ENCODE assay signal across 22 cellular contexts in the genomic region with DNA sequence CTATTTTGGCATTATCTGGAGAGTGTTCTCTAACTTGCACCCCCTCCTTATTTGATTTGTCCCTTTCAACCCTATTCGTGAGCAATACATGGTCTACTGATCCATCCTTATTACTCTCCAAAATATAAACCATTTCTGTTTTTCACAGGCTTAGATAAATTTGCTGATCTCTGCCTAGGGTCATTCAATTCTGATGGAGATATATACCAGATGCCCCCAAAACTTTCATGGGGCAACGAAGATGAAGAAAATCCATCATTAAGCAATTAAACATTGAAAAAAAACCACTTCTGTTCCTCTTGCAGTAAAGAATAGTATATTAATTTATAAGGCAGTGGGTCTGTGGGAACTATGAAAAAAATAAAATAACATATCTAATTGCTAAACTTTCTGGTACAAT.
DNase-seq lines count a peak whose midpoint lies in the region; ATAC-seq and TF ChIP-seq lines count a peak whose summit lies in the region.
"Had no signal": no experiment of that assay in that cellular context is flagged by ENCODE, and none has a peak within 500 bp of the region (broad histone marks: within the 10 kb centered on the region; RNA-seq: fewer than 3 reads in every experiment).

No MANE protein-coding gene starts in this region.

- H3K4me2 ChIP-seq in GM23338, result no peak overlapping the region
- H3K4me2 ChIP-seq: BLaER1 had no signal

- no peaks in the 10 kb centered on the region; the same call in 1 of the 2 replicates for H3K9me3 ChIP-seq in SK-N-MC (ENCODE audit: low read depth, low read length)
- H3K9me3 ChIP-seq: BE2C, BLaER1 had no signal

- H3K9me2 ChIP-seq in GM23338 (ENCODE audit: insufficient read depth), result no peaks in the 10 kb centered on the region

- no peaks in the 10 kb centered on the region for H3K79me2 ChIP-seq in GM23338 (replicated peaks; ENCODE audit: insufficient read depth)

- no peak overlapping the region for H3K27ac Mint-ChIP-seq in GM23338
- peak overlapping the region; percentile 71 for H3K27ac Mint-ChIP-seq in nephron progenitor cell
- H3K27ac Mint-ChIP-seq: CD14-positive monocyte; CD4-positive, alpha-beta memory T cell; CD4-positive, CD25-positive, alpha-beta regulatory T cell; CD8-positive, alpha-beta memory T cell had no signal

- H3K4me3 Mint-ChIP-seq in GM23338 (no peak overlapping the region), nephron progenitor cell (no peak overlapping the region)
- H3K4me3 Mint-ChIP-seq: CD14-positive monocyte; CD4-positive, alpha-beta memory T cell; CD4-positive, CD25-positive, alpha-beta regulatory T cell; CD8-positive, alpha-beta memory T cell had no signal

- H3K36me3 ChIP-seq in GM23338 (ENCODE audit: insufficient read depth), result no peaks in the 10 kb centered on the region
- peaks cover 4% of the 10 kb centered on the region; the same call in 1 of the 2 replicates for H3K36me3 ChIP-seq in SK-N-MC (ENCODE audit: insufficient read depth, low read length)
- H3K36me3 ChIP-seq: BE2C, BLaER1 had no signal

- no peaks in the 10 kb centered on the region for H4K20me1 ChIP-seq in GM23338 (replicated peaks; ENCODE audit: insufficient read depth)
- H4K20me1 ChIP-seq: BLaER1 had no signal

- H3K27me3 Mint-ChIP-seq in GM23338 (ENCODE audit: insufficient read depth, low read depth, poor library complexity) (peaks cover 5% of the 10 kb centered on the region), nephron progenitor cell (ENCODE audit: low read depth, poor library complexity) (no peaks in the 10 kb centered on the region)

- no peak overlapping the region for H3K9ac ChIP-seq in SK-N-MC (ENCODE audit: insufficient read length)
- H3K9ac ChIP-seq: BLaER1 had no signal

- no peak for ATAC-seq in GM23338

- no peaks in the 10 kb centered on the region for H3K27me3 ChIP-seq in GM23338 (ENCODE audit: insufficient read depth)
- H3K27me3 ChIP-seq: BE2C, BLaER1 had no signal

- no peak for DNase-seq in GM23338 (ENCODE audit: low spot score)
- no peak for DNase-seq in SK-N-MC (ENCODE audit: low read depth, low spot score)
- no peak for DNase-seq in nephron progenitor cell
- no peak for DNase-seq in iPS-NIHi11 (ENCODE audit: low spot score)
- no peak for DNase-seq in GDM1 (lab: John Stamatoyannopoulos, UW)
- DNase-seq: 8988T; ACHN; BE2C; C1 segment of cervical spinal cord; CD4-positive, alpha-beta memory T cell; CD4-positive, CD25-positive, alpha-beta regulatory T cell; CD8-positive, alpha-beta memory T cell; COR-L47; DMS 273 treated with DMSO at 0.1 percent for 48 hours; DMS153; DMS53; DMS79; DND-41; EL; GF-D8 had no signal

- no peaks in the 10 kb centered on the region for H3F3A ChIP-seq in GM23338 (replicated peaks; ENCODE audit: low read depth)

- H2AFZ ChIP-seq in GM23338, result peak overlapping the region; percentile 50; the same call in 1 of the 2 replicates

- H3K4me1 Mint-ChIP-seq in GM23338, result peaks cover 20% of the 10 kb centered on the region
- H3K4me1 Mint-ChIP-seq in nephron progenitor cell, result peaks cover 5% of the 10 kb centered on the region
- H3K4me1 Mint-ChIP-seq: CD14-positive monocyte; CD4-positive, alpha-beta memory T cell; CD8-positive, alpha-beta memory T cell had no signal

- H3K4me3 ChIP-seq in GM23338 (no peak overlapping the region), SK-N-MC (peak overlapping the region; percentile 73)
- H3K4me3 ChIP-seq: BLaER1 had no signal

- H3K36me3 Mint-ChIP-seq in GM23338 (ENCODE audit: low read depth) (peaks cover 9% of the 10 kb centered on the region), nephron progenitor cell (ENCODE audit: low read depth) (no peaks in the 10 kb centered on the region)
- H3K36me3 Mint-ChIP-seq: CD14-positive monocyte; CD4-positive, alpha-beta memory T cell; CD4-positive, CD25-positive, alpha-beta regulatory T cell; CD8-positive, alpha-beta memory T cell had no signal

- H3K27ac ChIP-seq in GM23338 (ENCODE audit: low read depth) (no peak overlapping the region), SK-N-MC (peak overlapping the region; percentile 97)
- H3K27ac ChIP-seq: BLaER1 had no signal

- TF ChIP-seq CTCF in GM23338 (conservative IDR thresholded peaks at IDR 0.05; ENCODE audit: low read depth in 2 of 2) (no peak), nephron progenitor cell (IDR thresholded peaks at IDR 0.05) (no peak)

- H3K4me1 ChIP-seq in GM23338 (ENCODE audit: insufficient read depth), result peaks cover 26% of the 10 kb centered on the region
- H3K4me1 ChIP-seq: BE2C, BLaER1 had no signal

- no peaks in the 10 kb centered on the region for H3K9me3 Mint-ChIP-seq in GM23338
- no peaks in the 10 kb centered on the region for H3K9me3 Mint-ChIP-seq in nephron progenitor cell
- H3K9me3 Mint-ChIP-seq: CD4-positive, alpha-beta memory T cell had no signal

TF ChIP-seq in GM23338, 12 proteins besides CTCF, POLR2A, EP300 and RAD21 (continues in another document):
- TF ChIP-seq JUNB (IDR thresholded peaks at IDR 0.05; ENCODE audit: unreplicated experiment) (no peak), NANOG (IDR thresholded peaks at IDR 0.05; ENCODE audit: borderline replicate concordance) (no peak), EZH2 (IDR thresholded peaks at IDR 0.05; ENCODE audit: low read depth, unreplicated experiment) (no peak), EZH2phosphoT487 (IDR thresholded peaks at IDR 0.05; ENCODE audit: unreplicated experiment) (no peak), POLR2AphosphoS5 (IDR thresholded peaks at IDR 0.05; ENCODE audit: low read depth) (no peak)
- TF ChIP-seq, protein P1, sequence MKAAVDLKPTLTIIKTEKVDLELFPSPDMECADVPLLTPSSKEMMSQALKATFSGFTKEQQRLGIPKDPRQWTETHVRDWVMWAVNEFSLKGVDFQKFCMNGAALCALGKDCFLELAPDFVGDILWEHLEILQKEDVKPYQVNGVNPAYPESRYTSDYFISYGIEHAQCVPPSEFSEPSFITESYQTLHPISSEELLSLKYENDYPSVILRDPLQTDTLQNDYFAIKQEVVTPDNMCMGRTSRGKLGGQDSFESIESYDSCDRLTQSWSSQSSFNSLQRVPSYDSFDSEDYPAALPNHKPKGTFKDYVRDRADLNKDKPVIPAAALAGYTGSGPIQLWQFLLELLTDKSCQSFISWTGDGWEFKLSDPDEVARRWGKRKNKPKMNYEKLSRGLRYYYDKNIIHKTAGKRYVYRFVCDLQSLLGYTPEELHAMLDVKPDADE (IDR thresholded peaks at IDR 0.05), result no peak
- TF ChIP-seq, protein P2, sequence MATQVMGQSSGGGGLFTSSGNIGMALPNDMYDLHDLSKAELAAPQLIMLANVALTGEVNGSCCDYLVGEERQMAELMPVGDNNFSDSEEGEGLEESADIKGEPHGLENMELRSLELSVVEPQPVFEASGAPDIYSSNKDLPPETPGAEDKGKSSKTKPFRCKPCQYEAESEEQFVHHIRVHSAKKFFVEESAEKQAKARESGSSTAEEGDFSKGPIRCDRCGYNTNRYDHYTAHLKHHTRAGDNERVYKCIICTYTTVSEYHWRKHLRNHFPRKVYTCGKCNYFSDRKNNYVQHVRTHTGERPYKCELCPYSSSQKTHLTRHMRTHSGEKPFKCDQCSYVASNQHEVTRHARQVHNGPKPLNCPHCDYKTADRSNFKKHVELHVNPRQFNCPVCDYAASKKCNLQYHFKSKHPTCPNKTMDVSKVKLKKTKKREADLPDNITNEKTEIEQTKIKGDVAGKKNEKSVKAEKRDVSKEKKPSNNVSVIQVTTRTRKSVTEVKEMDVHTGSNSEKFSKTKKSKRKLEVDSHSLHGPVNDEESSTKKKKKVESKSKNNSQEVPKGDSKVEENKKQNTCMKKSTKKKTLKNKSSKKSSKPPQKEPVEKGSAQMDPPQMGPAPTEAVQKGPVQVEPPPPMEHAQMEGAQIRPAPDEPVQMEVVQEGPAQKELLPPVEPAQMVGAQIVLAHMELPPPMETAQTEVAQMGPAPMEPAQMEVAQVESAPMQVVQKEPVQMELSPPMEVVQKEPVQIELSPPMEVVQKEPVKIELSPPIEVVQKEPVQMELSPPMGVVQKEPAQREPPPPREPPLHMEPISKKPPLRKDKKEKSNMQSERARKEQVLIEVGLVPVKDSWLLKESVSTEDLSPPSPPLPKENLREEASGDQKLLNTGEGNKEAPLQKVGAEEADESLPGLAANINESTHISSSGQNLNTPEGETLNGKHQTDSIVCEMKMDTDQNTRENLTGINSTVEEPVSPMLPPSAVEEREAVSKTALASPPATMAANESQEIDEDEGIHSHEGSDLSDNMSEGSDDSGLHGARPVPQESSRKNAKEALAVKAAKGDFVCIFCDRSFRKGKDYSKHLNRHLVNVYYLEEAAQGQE (IDR thresholded peaks at IDR 0.05; ENCODE audit: unreplicated experiment), result no peak
